In the genomic region with DNA sequence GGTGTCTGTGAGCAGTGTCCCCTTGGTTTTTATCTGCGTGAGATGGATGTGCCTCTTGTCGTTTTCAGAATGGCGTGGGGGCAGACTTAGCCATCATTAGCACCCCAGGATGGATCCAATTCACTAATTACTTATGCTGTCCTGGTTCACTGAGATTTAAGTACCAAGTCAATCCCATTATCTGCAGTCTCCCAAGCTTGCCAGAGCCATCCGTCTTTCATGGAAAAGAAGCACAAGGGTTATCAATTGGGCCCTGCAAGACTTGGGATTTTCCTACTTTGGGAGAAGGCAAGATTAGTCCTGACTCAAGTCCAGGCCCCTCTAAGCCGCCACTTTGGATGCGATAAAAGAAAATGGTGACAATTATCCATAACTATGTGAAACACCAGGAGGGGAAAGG, we compare ENCODE assay signal across 19 cellular contexts.
DNase-seq lines count a peak whose midpoint lies in the region; ATAC-seq, FAIRE-seq and TF ChIP-seq lines count a peak whose summit lies in the region.
"Had no signal": no experiment of that assay in that cellular context is flagged by ENCODE, and none has a peak within 500 bp of the region (broad histone marks: within the 10 kb centered on the region; RNA-seq: fewer than 3 reads in every experiment).

No MANE protein-coding gene starts in this region.

- no peaks in the 10 kb centered on the region for H3K9me2 ChIP-seq in neural cell (ENCODE audit: insufficient read depth, low read length)

- H3K27ac ChIP-seq in esophagus muscularis mucosa (replicated peaks in 1 of 4), result no peak overlapping the region
- peak overlapping the region; percentile 54 for H3K27ac ChIP-seq in neural cell (ENCODE audit: low read length)
- no peak overlapping the region for H3K27ac ChIP-seq in lower lobe of right lung
- H3K27ac ChIP-seq: 22Rv1, A549, C4-2B had no signal

- no peak for TF ChIP-seq EP300 in esophagus muscularis mucosa (IDR thresholded peaks at IDR 0.05)
- no peak for TF ChIP-seq EP300 in neural cell (conservative IDR thresholded peaks at IDR 0.05; ENCODE audit: poor library complexity, severe bottlenecking)

- H3K36me3 Mint-ChIP-seq in brain (no peaks in the 10 kb centered on the region), osteocyte (ENCODE audit: unreplicated experiment) (no peaks in the 10 kb centered on the region)
- no peaks in the 10 kb centered on the region for H3K36me3 Mint-ChIP-seq in activated T-cell treated with anti-CD3 and anti-CD28 coated beads, Interleukin-2, amount 50 U/mL, for 24 hours (ENCODE audit: low read depth)

- H4K20me1 ChIP-seq in neural cell (ENCODE audit: insufficient read depth), result no peaks in the 10 kb centered on the region

- no peak overlapping the region for H2AFZ ChIP-seq in neural cell (ENCODE audit: low read depth, low read length)

- peak overlapping the region; percentile 18 for H3K9ac ChIP-seq in neural cell (ENCODE audit: low read length)

- no peak for ATAC-seq in lower lobe of right lung
- ATAC-seq: A549, GM12878 had no signal

- no peaks in the 10 kb centered on the region for H3K36me3 ChIP-seq in esophagus muscularis mucosa
- H3K36me3 ChIP-seq in neural cell (ENCODE audit: insufficient read depth, low read length), result no peaks in the 10 kb centered on the region
- H3K36me3 ChIP-seq in lower lobe of right lung, result no peaks in the 10 kb centered on the region
- H3K36me3 ChIP-seq: HAP-1 had no signal

- no peak for DNase-seq in D721Med (ENCODE audit: insufficient read length, low spot score)
- DNase-seq in esophagus muscularis mucosa (ENCODE audit: extremely low spot score), result peak; percentile 77
- DNase-seq in EL, result no peak
- no peak for DNase-seq in lower lobe of right lung
- no peak for DNase-seq in activated T-cell treated with anti-CD3 and anti-CD28 coated beads, Interleukin-2, amount 50 U/mL, for 24 hours
- no peak for DNase-seq in osteocyte (ENCODE audit: extremely low spot score, unreplicated experiment)
- DNase-seq: AML-193; Caco-2; CD4-positive, alpha-beta T cell; DMS79 treated with DMSO at 0.1 percent for 48 hours had no signal

- H3K4me3 Mint-ChIP-seq in brain (peak overlapping the region in 1 of 5 experiments; percentile 27), osteocyte (ENCODE audit: unreplicated experiment) (no peak overlapping the region)
- H3K4me3 Mint-ChIP-seq in activated T-cell treated with anti-CD3 and anti-CD28 coated beads, Interleukin-2, amount 50 U/mL, for 24 hours, result no peak overlapping the region
- H3K4me3 Mint-ChIP-seq: CD4-positive, alpha-beta T cell had no signal

- no peak for TF ChIP-seq RAD21 in neural cell (conservative IDR thresholded peaks at IDR 0.05)

- H3K9me3 ChIP-seq in esophagus muscularis mucosa, result no peaks in the 10 kb centered on the region
- no peaks in the 10 kb centered on the region for H3K9me3 ChIP-seq in neural cell (ENCODE audit: low read length)
- H3K9me3 ChIP-seq in lower lobe of right lung, result no peaks in the 10 kb centered on the region
- H3K9me3 ChIP-seq: A549, Caco-2, HAP-1 had no signal

- no peaks in the 10 kb centered on the region for H3K79me2 ChIP-seq in neural cell (replicated peaks; ENCODE audit: insufficient read depth, low read length)

- peaks cover 9% of the 10 kb centered on the region for H3F3A ChIP-seq in neural cell (ENCODE audit: insufficient read depth, low read length, poor library complexity, severe bottlenecking)

- peaks cover 0 to 4% (median 0%) of the 10 kb centered on the region in 5 experiments for H3K9me3 Mint-ChIP-seq in brain
- no peaks in the 10 kb centered on the region for H3K9me3 Mint-ChIP-seq in activated T-cell treated with anti-CD3 and anti-CD28 coated beads, Interleukin-2, amount 50 U/mL, for 24 hours
- peaks cover 4% of the 10 kb centered on the region for H3K9me3 Mint-ChIP-seq in osteocyte (ENCODE audit: unreplicated experiment)

- 81% methylated on average over 6 of the region's 6 CpGs for WGBS in esophagus muscularis mucosa

- no peak overlapping the region for H3K4me3 ChIP-seq in esophagus muscularis mucosa
- H3K4me3 ChIP-seq in neural cell (ENCODE audit: low read length), result peak overlapping the region; percentile 41
- H3K4me3 ChIP-seq in lower lobe of right lung, result no peak overlapping the region
- H3K4me3 ChIP-seq: A549, GM12878, HAP-1 had no signal

- H3K4me2 ChIP-seq in neural cell (ENCODE audit: low read length), result peak overlapping the region; percentile 10
- H3K4me2 ChIP-seq: A549 had no signal

- peaks cover 3% of the 10 kb centered on the region for H3K27me3 Mint-ChIP-seq in brain
- H3K27me3 Mint-ChIP-seq in activated T-cell treated with anti-CD3 and anti-CD28 coated beads, Interleukin-2, amount 50 U/mL, for 24 hours, result no peaks in the 10 kb centered on the region
- no peaks in the 10 kb centered on the region for H3K27me3 Mint-ChIP-seq in osteocyte (ENCODE audit: unreplicated experiment)
- H3K27me3 Mint-ChIP-seq: CD4-positive, alpha-beta T cell had no signal

- H3K27ac Mint-ChIP-seq in brain, result peak overlapping the region in 4 of 5 experiments; percentile 20 to 91 (median 79)
- H3K27ac Mint-ChIP-seq in activated T-cell treated with anti-CD3 and anti-CD28 coated beads, Interleukin-2, amount 50 U/mL, for 24 hours, result no peak overlapping the region
- no peak overlapping the region for H3K27ac Mint-ChIP-seq in osteocyte (ENCODE audit: unreplicated experiment)
- H3K27ac Mint-ChIP-seq: CD4-positive, alpha-beta T cell had no signal

- H3K4me1 ChIP-seq in esophagus muscularis mucosa, result no peaks in the 10 kb centered on the region
- H3K4me1 ChIP-seq in lower lobe of right lung, result no peaks in the 10 kb centered on the region
- H3K4me1 ChIP-seq: A549, Caco-2, HAP-1 had no signal

- FAIRE-seq in D721Med (lab: Jason Lieb, UNC), result peak; percentile 61
- FAIRE-seq: A549, GM12878, GM19239, HepG2 had no signal

- H3K4me1 Mint-ChIP-seq in brain, result peaks cover 48% of the 10 kb centered on the region
- no peaks in the 10 kb centered on the region for H3K4me1 Mint-ChIP-seq in activated T-cell treated with anti-CD3 and anti-CD28 coated beads, Interleukin-2, amount 50 U/mL, for 24 hours (ENCODE audit: low read depth)
- peaks cover 9% of the 10 kb centered on the region for H3K4me1 Mint-ChIP-seq in osteocyte (ENCODE audit: unreplicated experiment)

- intact Hi-C loops in esophagus muscularis mucosa (cut with DNase I) (no loop called here), lower lobe of right lung (cut with DNase I) (no loop called here)

- H3K27me3 ChIP-seq in esophagus muscularis mucosa (peaks cover 0 to 4% (median 0%) of the 10 kb centered on the region in 4 donors), neural cell (ENCODE audit: insufficient read depth, low read depth, low read length) (no peaks in the 10 kb centered on the region), lower lobe of right lung (ENCODE audit: low read depth) (no peaks in the 10 kb centered on the region)

- TF ChIP-seq CTCF in D721Med (IDR thresholded peaks at IDR 0.05; ENCODE audit: insufficient read depth, missing control alignments) (no peak), brain (conservative IDR thresholded peaks at IDR 0.05) (no peak), esophagus muscularis mucosa (IDR thresholded peaks at IDR 0.05) (no peak), neural cell (IDR thresholded peaks at IDR 0.05; ENCODE audit: poor library complexity, severe bottlenecking) (no peak), lower lobe of right lung (IDR thresholded peaks at IDR 0.05) (no peak), osteocyte (IDR thresholded peaks at IDR 0.05) (no peak)

- no peak for TF ChIP-seq POLR2A in esophagus muscularis mucosa (IDR thresholded peaks at IDR 0.05; ENCODE audit: low read depth)

TF ChIP-seq in neural cell, 6 proteins besides CTCF, POLR2A, EP300 and RAD21:
- TF ChIP-seq TAF1 (IDR thresholded peaks at IDR 0.05; ENCODE audit: low read depth), result no peak
- no peak for TF ChIP-seq EZH2 (IDR thresholded peaks at IDR 0.05; ENCODE audit: borderline replicate concordance, insufficient read depth, low read length, poor library complexity, severe bottlenecking)
- TF ChIP-seq, protein P1, sequence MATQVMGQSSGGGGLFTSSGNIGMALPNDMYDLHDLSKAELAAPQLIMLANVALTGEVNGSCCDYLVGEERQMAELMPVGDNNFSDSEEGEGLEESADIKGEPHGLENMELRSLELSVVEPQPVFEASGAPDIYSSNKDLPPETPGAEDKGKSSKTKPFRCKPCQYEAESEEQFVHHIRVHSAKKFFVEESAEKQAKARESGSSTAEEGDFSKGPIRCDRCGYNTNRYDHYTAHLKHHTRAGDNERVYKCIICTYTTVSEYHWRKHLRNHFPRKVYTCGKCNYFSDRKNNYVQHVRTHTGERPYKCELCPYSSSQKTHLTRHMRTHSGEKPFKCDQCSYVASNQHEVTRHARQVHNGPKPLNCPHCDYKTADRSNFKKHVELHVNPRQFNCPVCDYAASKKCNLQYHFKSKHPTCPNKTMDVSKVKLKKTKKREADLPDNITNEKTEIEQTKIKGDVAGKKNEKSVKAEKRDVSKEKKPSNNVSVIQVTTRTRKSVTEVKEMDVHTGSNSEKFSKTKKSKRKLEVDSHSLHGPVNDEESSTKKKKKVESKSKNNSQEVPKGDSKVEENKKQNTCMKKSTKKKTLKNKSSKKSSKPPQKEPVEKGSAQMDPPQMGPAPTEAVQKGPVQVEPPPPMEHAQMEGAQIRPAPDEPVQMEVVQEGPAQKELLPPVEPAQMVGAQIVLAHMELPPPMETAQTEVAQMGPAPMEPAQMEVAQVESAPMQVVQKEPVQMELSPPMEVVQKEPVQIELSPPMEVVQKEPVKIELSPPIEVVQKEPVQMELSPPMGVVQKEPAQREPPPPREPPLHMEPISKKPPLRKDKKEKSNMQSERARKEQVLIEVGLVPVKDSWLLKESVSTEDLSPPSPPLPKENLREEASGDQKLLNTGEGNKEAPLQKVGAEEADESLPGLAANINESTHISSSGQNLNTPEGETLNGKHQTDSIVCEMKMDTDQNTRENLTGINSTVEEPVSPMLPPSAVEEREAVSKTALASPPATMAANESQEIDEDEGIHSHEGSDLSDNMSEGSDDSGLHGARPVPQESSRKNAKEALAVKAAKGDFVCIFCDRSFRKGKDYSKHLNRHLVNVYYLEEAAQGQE (IDR thresholded peaks at IDR 0.05; ENCODE audit: borderline replicate concordance), result no peak
- no peak for TF ChIP-seq MXI1 (conservative IDR thresholded peaks at IDR 0.05; ENCODE audit: poor library complexity, severe bottlenecking)
- TF ChIP-seq POLR2AphosphoS5 (IDR thresholded peaks at IDR 0.05), result no peak
- TF ChIP-seq SMC3 (conservative IDR thresholded peaks at IDR 0.05; ENCODE audit: poor library complexity), result no peak
TF ChIP-seq in neural cell: peak in this region for 0.

Comparison
In these comparisons a context has a peak if more than half of its experiments do, and no peak if none do; other contexts are left out.
1. H3K27ac Mint-ChIP-seq: peak in brain (4 of 5); none in activated T-cell treated with anti-CD3 and anti-CD28 coated beads, Interleukin-2, amount 50 U/mL, for 24 hours (single experiment) and osteocyte (single experiment).